Comparison of ENCODE assay signal across 7 cellular contexts in genomic region chr6:18262812-18263560, GRCh38. TPM values are rescaled to one million over a fixed set of nuclear protein-coding genes. Genes with fewer than 3 reads are reported as not detected.
DNase-seq lines count a peak whose midpoint lies in the region; ATAC-seq and TF ChIP-seq lines count a peak whose summit lies in the region.

No MANE protein-coding gene starts in this region.

- H3K27ac ChIP-seq in KOPT-K1 (ENCODE audit: low read depth, low read length, poor library complexity, severe bottlenecking) = peak overlapping the region; percentile 93

- peak; percentile 62 for ATAC-seq in GM18498 (IDR thresholded peaks at IDR 0.05; ENCODE audit: unreplicated experiment)
- peak; percentile 66 for ATAC-seq in GM21723 (IDR thresholded peaks at IDR 0.05; ENCODE audit: unreplicated experiment)

- H3K9me3 ChIP-seq in KOPT-K1 (ENCODE audit: insufficient read depth, low read length, poor library complexity, severe bottlenecking) = peaks cover 13% of the 10 kb centered on the region

- TF ChIP-seq CTCF in fibroblast of villous mesenchyme (IDR thresholded peaks at IDR 0.05; ENCODE audit: insufficient read depth, low read depth, low read length) (no peak), retinal pigment epithelial cell (conservative IDR thresholded peaks at IDR 0.05; ENCODE audit: low read depth, low read length) (no peak)

- peaks cover 43% of the 10 kb centered on the region for H3K36me3 ChIP-seq in KOPT-K1 (ENCODE audit: insufficient read depth, low read length)

- peak overlapping the region; percentile 89 for H3K4me3 ChIP-seq in fibroblast of villous mesenchyme (ENCODE audit: low read depth, low read length)
- H3K4me3 ChIP-seq in retinal pigment epithelial cell (ENCODE audit: low read length) = peak overlapping the region; percentile 94

- peak; percentile 37 to 58 for DNase-seq in activated CD4-positive, alpha-beta T cell treated with anti-CD3 and anti-CD28 coated beads, Interleukin-2, amount 50 U/mL, for 48 hours
- DNase-seq in fibroblast of villous mesenchyme (ENCODE audit: low read depth) = peak; percentile 30
- no peak for DNase-seq in retinal pigment epithelial cell (ENCODE audit: low read depth)
- no peak for DNase-seq in AG20443 (ENCODE audit: low spot score)

RNA-seq across cellular contexts. Expression of gene DEK, which starts 1.3 kb away (rescaled TPM):
- 113 and 117 TPM in 2 replicates for total RNA-seq in fibroblast of villous mesenchyme

Comparison
In these comparisons a context has a peak if more than half of its experiments do, and no peak if none do; other contexts are left out.
1. DNase-seq: peak in activated CD4-positive, alpha-beta T cell treated with anti-CD3 and anti-CD28 coated beads, Interleukin-2, amount 50 U/mL, for 48 hours (2 of 2) and fibroblast of villous mesenchyme (single experiment); none in retinal pigment epithelial cell (single experiment) and AG20443 (single experiment).